In the genomic region with DNA sequence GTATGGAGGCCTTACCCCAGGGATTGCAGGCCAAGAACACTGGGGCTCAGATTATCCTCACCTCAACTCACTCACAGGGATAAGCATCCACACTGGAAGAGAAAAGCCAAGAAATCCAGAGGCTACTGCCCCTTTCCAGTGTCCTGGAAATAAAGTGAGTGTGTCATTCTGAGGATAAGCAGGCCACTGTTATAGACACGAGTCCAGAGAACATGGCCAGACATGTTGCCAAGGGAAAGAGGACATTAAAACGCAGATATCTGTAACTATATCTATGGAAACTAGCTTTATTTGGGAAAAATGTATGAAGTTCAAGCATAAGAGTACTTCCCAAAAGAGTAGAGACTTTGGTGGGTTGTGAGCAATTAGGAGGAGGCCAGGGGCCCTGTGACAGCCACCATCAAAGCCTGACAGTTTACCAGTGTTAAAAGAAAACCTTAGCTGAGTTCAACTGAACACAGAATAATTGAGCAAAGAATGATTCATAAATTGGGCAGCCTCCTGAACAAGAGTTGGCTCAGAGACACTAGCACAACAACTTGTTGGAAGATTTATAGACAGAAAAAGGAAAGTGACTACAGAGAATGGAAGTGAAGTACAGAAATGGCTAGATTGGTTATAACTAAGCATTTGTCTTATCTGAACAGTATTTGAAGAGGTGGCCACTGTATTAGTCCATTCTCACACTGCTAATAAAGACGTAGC, we compare ENCODE assay signal across 15 cellular contexts.
DNase-seq lines count a peak whose midpoint lies in the region; TF ChIP-seq lines count a peak whose summit lies in the region.
"Had no signal": no experiment of that assay in that cellular context is flagged by ENCODE, and none has a peak within 500 bp of the region (broad histone marks: within the 10 kb centered on the region; RNA-seq: fewer than 3 reads in every experiment).

No MANE protein-coding gene starts in this region.

- TF ChIP-seq CTCF in fibroblast of mammary gland (conservative IDR thresholded peaks at IDR 0.05; ENCODE audit: control insufficient read depth, insufficient read depth, low read depth, low read length): no peak

- no peaks in the 10 kb centered on the region for H3K36me3 ChIP-seq in adipocyte (ENCODE audit: control insufficient read depth, insufficient read depth, low read length, severe bottlenecking)

- peak overlapping the region; percentile 29 for H3K9ac ChIP-seq in adipocyte (ENCODE audit: low read length)

- DNase-seq in EL (peak; percentile 11), adipocyte (ENCODE audit: low read depth) (peak; percentile 17), fibroblast of mammary gland (ENCODE audit: low read depth) (peak; percentile 57), skeletal muscle cell (ENCODE audit: low read depth) (peak; percentile 13), NCI-H2029 treated with DMSO at 0.1 percent for 48 hours (lab: John Stamatoyannopoulos, UW) (no peak), amygdala (lab: John Stamatoyannopoulos, UW) (no peak)
- DNase-seq in activated naive CD4-positive, alpha-beta T cell treated with anti-CD3 and anti-CD28 coated beads, Interleukin-2, amount 50 U/mL, for 16 hours: no peak
- DNase-seq: AML-193, DMS 273 treated with DMSO at 0.1 percent for 48 hours, H7, Karpas-422, MM.1S, NCI-H1930, NCI-H2171, NCI-H748 treated with DMSO at 0.1 percent for 48 hours had no signal

- H3K4me3 ChIP-seq in adipocyte (ENCODE audit: low read length) (no peak overlapping the region), fibroblast of mammary gland (ENCODE audit: control insufficient read depth, low read depth, low read length) (no peak overlapping the region), skeletal muscle cell (ENCODE audit: low read depth, low read length) (no peak overlapping the region)

- H3K27me3 ChIP-seq in adipocyte (replicated peaks; ENCODE audit: control insufficient read depth, insufficient read depth, low read length): no peaks in the 10 kb centered on the region

- H3K9me3 ChIP-seq in adipocyte (ENCODE audit: control insufficient read depth, low read length): no peaks in the 10 kb centered on the region

- H3K4me1 ChIP-seq in adipocyte (ENCODE audit: control insufficient read depth, insufficient read depth, low read length): peaks cover 9% of the 10 kb centered on the region

Comparison
In these comparisons a context has a peak if more than half of its experiments do, and no peak if none do; other contexts are left out.
1. DNase-seq: peak in EL (single experiment), adipocyte (single experiment), fibroblast of mammary gland (single experiment) and skeletal muscle cell (single experiment); none in activated naive CD4-positive, alpha-beta T cell treated with anti-CD3 and anti-CD28 coated beads, Interleukin-2, amount 50 U/mL, for 16 hours (single experiment), NCI-H2029 treated with DMSO at 0.1 percent for 48 hours (single experiment) and amygdala (0 of 56).